In genomic region chr10:72274213-72274729, GRCh38 we compare ENCODE assay signal across 7 cellular contexts. TPM values are rescaled to one million over a fixed set of nuclear protein-coding genes. Genes with fewer than 3 reads are reported as not detected.
DNase-seq lines count a peak whose midpoint lies in the region; ATAC-seq lines count a peak whose summit lies in the region.

No MANE protein-coding gene starts in this region.

- H3K4me3 ChIP-seq in NT2/D1 (ENCODE audit: insufficient read length, low read depth) (peak overlapping the region; percentile 83), endocrine pancreas (ENCODE audit: control insufficient read depth, insufficient read depth, low read length) (peak overlapping the region; percentile 32)

- no peak for DNase-seq in NT2/D1 (ENCODE audit: low read depth, low spot score)
- peak in 1 of 10 donors; percentile 23 for DNase-seq in naive thymus-derived CD8-positive, alpha-beta T cell
- no peak for DNase-seq in COR-L47 (lab: John Stamatoyannopoulos, UW)
- DNase-seq in NCI-H2107 treated with DMSO at 0.1 percent for 48 hours (lab: John Stamatoyannopoulos, UW; ENCODE audit: unreplicated experiment) = no peak

- POLR2A ChIA-PET in naive thymus-derived CD8-positive, alpha-beta T cell (lab: Charles Lee) = interaction anchor here (0.6 to 8.2 kb wide), 31 partner anchors 9 to 538 kb away, joined by 3 to 162 read pairs (median 6); partner anchors contain the start of genes ANAPC16, ASCC1, DNAJB12 and SPOCK2

- peak overlapping the region; percentile 89 to 99 (median 96) for H3K27ac Mint-ChIP-seq in naive thymus-derived CD8-positive, alpha-beta T cell

- H3K9me3 ChIP-seq in NT2/D1 (ENCODE audit: insufficient read depth, low read length) (no peaks in the 10 kb centered on the region), endocrine pancreas (ENCODE audit: control insufficient read depth, low read length) (no peaks in the 10 kb centered on the region)

- peaks cover 16 to 28% (median 21%) of the 10 kb centered on the region in 3 donors for H3K36me3 Mint-ChIP-seq in naive thymus-derived CD8-positive, alpha-beta T cell

- H3K4me1 Mint-ChIP-seq in naive thymus-derived CD8-positive, alpha-beta T cell = peaks cover 28 to 64% (median 57%) of the 10 kb centered on the region in 4 donors

- H3K27me3 Mint-ChIP-seq in naive thymus-derived CD8-positive, alpha-beta T cell = no peaks in the 10 kb centered on the region

- ATAC-seq in GM21381 (IDR thresholded peaks at IDR 0.05; ENCODE audit: unreplicated experiment) (peak; percentile 1), GM19467 (IDR thresholded peaks at IDR 0.05; ENCODE audit: unreplicated experiment) (no peak)
- ATAC-seq in naive thymus-derived CD8-positive, alpha-beta T cell = peak; percentile 3 to 5

- peaks cover 9% of the 10 kb centered on the region for H3K36me3 ChIP-seq in NT2/D1 (ENCODE audit: insufficient read depth, insufficient read length, low read length)
- no peaks in the 10 kb centered on the region for H3K36me3 ChIP-seq in endocrine pancreas (ENCODE audit: control insufficient read depth, insufficient read depth, low read length)

- no peaks in the 10 kb centered on the region for H3K9me3 Mint-ChIP-seq in naive thymus-derived CD8-positive, alpha-beta T cell

- H3K9ac ChIP-seq in NT2/D1 (ENCODE audit: insufficient read length, low read depth) (peak overlapping the region; percentile 83), endocrine pancreas (ENCODE audit: control insufficient read depth, insufficient read depth, low read length) (peak overlapping the region; percentile 91)

- no peaks in the 10 kb centered on the region for H3K27me3 ChIP-seq in NT2/D1 (ENCODE audit: insufficient read depth, insufficient read length)
- H3K27me3 ChIP-seq in endocrine pancreas (ENCODE audit: control insufficient read depth, insufficient read depth, low read length) = no peaks in the 10 kb centered on the region

- peak overlapping the region; percentile 94 to 100 (median 98) for H3K4me3 Mint-ChIP-seq in naive thymus-derived CD8-positive, alpha-beta T cell

- H3K4me1 ChIP-seq in NT2/D1 (ENCODE audit: insufficient read depth, insufficient read length) (peaks cover 15% of the 10 kb centered on the region), endocrine pancreas (ENCODE audit: control insufficient read depth, insufficient read depth, low read length) (no peaks in the 10 kb centered on the region)

RNA-seq across cellular contexts. Expression of gene DDIT4, which starts 0.5 kb away (rescaled TPM):
- total RNA-seq in naive thymus-derived CD8-positive, alpha-beta T cell = 10 to 100 TPM; 23.8 to 29.6 TPM
- polyA plus RNA-seq in naive thymus-derived CD8-positive, alpha-beta T cell = 100 to 1,000 TPM in 2 of 3 donors, 10 to 100 TPM in 1; 68.0 to 190 (median 189) TPM

RNA-seq across cellular contexts. Expression of gene ASCC1, which starts 58.2 kb away (rescaled TPM):
- 10 to 100 TPM; 23.8 to 24.7 TPM for total RNA-seq in naive thymus-derived CD8-positive, alpha-beta T cell
- polyA plus RNA-seq in naive thymus-derived CD8-positive, alpha-beta T cell = 10 to 100 TPM; 21.2 to 44.4 (median 31.4) TPM

RNA-seq across cellular contexts. Expression of gene ANAPC16, which starts 58.5 kb away (rescaled TPM):
- 100 to 1,000 TPM; 121 to 128 TPM for total RNA-seq in naive thymus-derived CD8-positive, alpha-beta T cell
- 100 to 1,000 TPM; 419 to 453 (median 444) TPM for polyA plus RNA-seq in naive thymus-derived CD8-positive, alpha-beta T cell
